ENCODE assay signal across 8 cellular contexts in the genomic region with DNA sequence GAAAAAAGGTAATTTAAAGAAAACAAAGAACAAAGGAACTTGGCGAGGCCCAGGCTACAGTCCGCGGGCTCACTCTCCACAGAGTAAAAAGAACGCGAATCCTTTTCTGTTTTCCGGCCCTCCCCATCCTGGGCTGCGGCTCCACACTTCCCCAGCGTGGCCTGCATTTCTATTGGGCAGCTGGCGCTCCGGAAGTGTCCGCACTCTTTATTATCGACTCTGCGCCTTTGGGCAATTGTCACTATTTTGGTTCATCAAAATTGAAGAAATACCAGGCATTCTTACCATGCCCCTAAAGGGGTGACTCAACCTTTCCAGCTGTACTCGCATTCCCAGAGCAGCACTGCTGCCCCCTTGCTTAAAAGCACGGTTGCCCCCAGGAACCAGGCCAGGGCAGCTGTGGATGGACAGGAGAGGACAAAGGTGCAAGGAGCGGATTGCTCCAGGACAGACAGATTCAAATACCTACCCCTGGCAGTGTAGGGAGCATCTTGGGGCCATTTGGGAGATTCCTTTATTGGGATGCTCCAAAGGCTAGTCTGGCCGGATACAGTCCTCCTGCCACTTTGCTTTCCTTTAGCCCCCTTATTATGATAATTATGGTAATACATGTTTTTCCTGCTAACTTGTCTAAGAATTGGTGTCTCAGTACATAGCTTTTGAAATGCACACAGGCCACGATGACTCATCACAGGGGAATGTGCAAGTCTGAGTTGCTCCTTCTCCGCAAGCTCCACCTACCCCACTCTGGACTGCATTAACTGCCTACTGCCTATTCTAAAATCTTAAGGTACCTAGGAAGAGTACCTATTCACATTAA. TPM values are rescaled to one million over a fixed set of nuclear protein-coding genes. Genes with fewer than 3 reads are reported as not detected.
A peak's percentile ranks its signal among the peaks of the same experiment; 100 is the strongest.
DNase-seq lines count a peak whose midpoint lies in the region; ATAC-seq, FAIRE-seq and TF ChIP-seq lines count a peak whose summit lies in the region.

No MANE protein-coding gene starts in this region.

- TF ChIP-seq CTCF in K562 (IDR thresholded peaks at IDR 0.05 in 2 of 3, conservative IDR thresholded peaks at IDR 0.05 in 1 of 3; ENCODE audit: insufficient read depth in 2 of 3, low read depth in 1 of 3, low read length in 3 of 3) = no peak
- TF ChIP-seq CTCF in D721Med (IDR thresholded peaks at IDR 0.05; ENCODE audit: insufficient read depth, missing control alignments) = no peak

- no peak overlapping the region for H2AFZ ChIP-seq in K562 (ENCODE audit: low read depth, low read length)

- H3K36me3 ChIP-seq in K562 (ENCODE audit: control insufficient read depth, insufficient read depth, low read length) = no peaks in the 10 kb centered on the region

- H3K9ac ChIP-seq in K562 (ENCODE audit: insufficient read depth in 1 of 2, low read depth in 2 of 2, low read length in 2 of 2) = no peak overlapping the region

- in situ Hi-C loops in Caki2 (cut with HindIII; ENCODE audit: low pct_unique_long_range_greater_than_20kb, low sequenced_read_pairs) = no loop called here
- in situ Hi-C loops in K562 (cut with MboI) = no loop called here

- TF ChIP-seq POLR2A in K562 (conservative IDR thresholded peaks at IDR 0.05) = no peak

- H3K4me1 ChIP-seq in K562 (replicated peaks in 1 of 2; ENCODE audit: control insufficient read depth in 2 of 2, insufficient read depth in 2 of 2, low read length in 2 of 2) = peaks cover 0 to 7% of the 10 kb centered on the region in 2 experiments; a peak in 2 of 5 replicates

- H3K4me3 ChIP-seq in K562 (no peak overlapping the region), iPS-11a (ENCODE audit: low read depth, low read length) (peak overlapping the region; percentile 58), skin epidermis (peak overlapping the region; percentile 47 to 66 (median 50))

- H3K79me2 ChIP-seq in K562 (ENCODE audit: control insufficient read depth, insufficient read depth, low read length) = no peaks in the 10 kb centered on the region

- 36% methylated on average over 19 of the region's 19 CpGs for WGBS in K562 (ENCODE audit: insufficient coverage, low coverage, missing lambda C conversion rate)

- H4K20me1 ChIP-seq in K562 (replicated peaks; ENCODE audit: control insufficient read depth, insufficient read depth, low read length) = no peaks in the 10 kb centered on the region

- DNase-seq in Caki2 (ENCODE audit: low read depth) = peak; percentile 92
- DNase-seq in T1000 (lab: John Stamatoyannopoulos, UW) = peak; percentile 76
- DNase-seq in K562 (ENCODE audit: extremely low read depth in 1 of 4, low spot score in 3 of 4) = peak; percentile 52 to 72 (median 66)
- no peak for DNase-seq in D721Med (ENCODE audit: insufficient read length, low spot score)

- H3K9me3 ChIP-seq in K562 (replicated peaks; ENCODE audit: control insufficient read depth, insufficient read depth, low read depth, low read length) = no peaks in the 10 kb centered on the region

- no peaks in the 10 kb centered on the region for H3K9me1 ChIP-seq in K562 (ENCODE audit: control insufficient read depth, insufficient read depth, low read length)

- intact Hi-C loops in K562 (cut with micrococcal nuclease) = loop anchor here (10.0 kb wide), 1 partner anchor 102 kb away; a partner anchor contains a TSS

- H3K27me3 ChIP-seq in K562 (ENCODE audit: control insufficient read depth in 2 of 2, insufficient read depth in 2 of 2, low read length in 2 of 2) = peaks cover 20 to 23% of the 10 kb centered on the region in 2 experiments; a peak in 4 of 5 replicates

- H3K27ac ChIP-seq in K562 (ENCODE audit: extremely low read depth, low read depth, low read length) (no peak overlapping the region), skin epidermis (peak overlapping the region; percentile 49 to 96 (median 85))

- no peak for TF ChIP-seq EP300 in K562 (IDR thresholded peaks at IDR 0.05; ENCODE audit: low read length)

- FAIRE-seq in K562 (lab: Jason Lieb, UNC) (peak; percentile 93), D721Med (lab: Jason Lieb, UNC) (no peak)

- CTCF ChIA-PET in K562 (lab: Yijun Ruan, JAX; ENCODE audit: low intra/inter-chr PET ratio) = no interaction called here

- H3K4me2 ChIP-seq in K562 (ENCODE audit: insufficient read depth, low read length) = peak overlapping the region; percentile 10; the same call in 1 of the 2 replicates

- ATAC-seq in HG03135 (IDR thresholded peaks at IDR 0.05; ENCODE audit: unreplicated experiment) (peak; percentile 15), K562 (peak; percentile 95), HG02973 (IDR thresholded peaks at IDR 0.05; ENCODE audit: unreplicated experiment) (no peak)

- TF ChIP-seq RAD21 in K562 (CRISPR knock-in tag; conservative IDR thresholded peaks at IDR 0.05 in 1 of 2, IDR thresholded peaks at IDR 0.05 in 1 of 2) = no peak

- BruUV-seq in K562 (replicated peaks; lab: Mats Ljungman, UMichigan) = no TSS peak

- POLR2A ChIA-PET in K562 (lab: Yijun Ruan, JAX) = interaction anchor here (0.8 to 1.9 kb wide), 3 partner anchors 15 to 656 kb away, joined by 3 to 6 read pairs (median 3); a partner anchor contains a TSS

RNA-seq across cellular contexts. Expression of a gene that starts 1.0 kb away (rescaled TPM):
- total RNA-seq in Caki2 (2014; rRNA removed; shearing (Covaris generic); ENCODE audit: low replicate concordance) = 7.8 and 13.2 TPM in 2 replicates
- not detected in 2 replicates for total RNA-seq in K562 (2011; cell fraction: chromatin; rRNA removed; ENCODE audit: low replicate concordance)
- not detected in 2 replicates for total RNA-seq in K562 (2011; cell fraction: nucleolus; rRNA removed)
- total RNA-seq in K562 (2011; cell fraction: nucleoplasm; rRNA removed) = not detected in 2 replicates
- total RNA-seq in K562 (2014; rRNA removed) = 0.09 TPM in 1 of 2 replicates, not detected in the other
- total RNA-seq in K562 (2014; rRNA removed; fragmentation: Illumina TruSeq; extraction: Trizol) = 0.07 TPM in 1 of 2 replicates, not detected in the other
- total RNA-seq in K562 (2015; rRNA removed; fragmentation: Illumina TruSeq; extraction: Trizol) = not detected in 2 replicates
- 0.25 TPM in 1 of 2 replicates, not detected in the other for total RNA-seq in K562 (2021)
- not detected in 2 replicates for polyA plus RNA-seq in K562 (2011; rRNA removed)
- polyA plus RNA-seq in K562 (2011; cell fraction: cytosol; rRNA removed) = not detected in 2 replicates
- polyA plus RNA-seq in K562 (2011; cell fraction: nucleus; rRNA removed) = not detected in 2 replicates
- polyA plus RNA-seq in K562 (2012) = 0.09 and 0.19 TPM in 2 replicates
- polyA plus RNA-seq in K562 (2014; fragmentation: Illumina TruSeq; extraction: Trizol) = not detected in 2 replicates
- under 1 TPM in 1 of 2 experiments, not detected in 1; 0.01 TPM for polyA plus RNA-seq in K562 (2014; fragmentation: Nextera tagmentation; extraction: Ambion mirVana)
- 0.09 TPM in 1 of 2 replicates, not detected in the other for polyA plus RNA-seq in K562 (2014; rRNA removed)
- not detected in 2 replicates for polyA minus RNA-seq in K562 (2011; rRNA and poly(A)+ RNA removed)
- not detected in 2 replicates for polyA minus RNA-seq in K562 (2011; cell fraction: cytosol; rRNA and poly(A)+ RNA removed)
- not detected in 2 replicates for polyA minus RNA-seq in K562 (2011; cell fraction: nucleus; rRNA and poly(A)+ RNA removed)

RNA-seq across cellular contexts. Expression of a gene that starts 15.3 kb away (rescaled TPM):
- total RNA-seq in Caki2 (2014; rRNA removed; shearing (Covaris generic); ENCODE audit: low replicate concordance) = 12.8 and 19.0 TPM in 2 replicates
- 0.07 and 1.2 TPM in 2 replicates for total RNA-seq in K562 (2011; cell fraction: chromatin; rRNA removed; ENCODE audit: low replicate concordance)
- under 0.01 and 0.13 TPM in 2 replicates for total RNA-seq in K562 (2011; cell fraction: nucleolus; rRNA removed)
- total RNA-seq in K562 (2011; cell fraction: nucleoplasm; rRNA removed) = 0.22 and 1.1 TPM in 2 replicates
- 0.24 and 0.27 TPM in 2 replicates for total RNA-seq in K562 (2014; rRNA removed)
- total RNA-seq in K562 (2014; rRNA removed; fragmentation: Illumina TruSeq; extraction: Trizol) = 0.04 and 0.10 TPM in 2 replicates
- total RNA-seq in K562 (2015; rRNA removed; fragmentation: Illumina TruSeq; extraction: Trizol) = 0.15 and 0.33 TPM in 2 replicates
- total RNA-seq in K562 (2021) = 0.29 and 0.49 TPM in 2 replicates
- 0.17 TPM in 1 of 2 replicates, not detected in the other for polyA plus RNA-seq in K562 (2011; rRNA removed)
- polyA plus RNA-seq in K562 (2011; cell fraction: cytosol; rRNA removed) = 0.01 and 0.34 TPM in 2 replicates
- 0.01 and 0.10 TPM in 2 replicates for polyA plus RNA-seq in K562 (2011; cell fraction: nucleus; rRNA removed)
- 0.26 and 2.3 TPM in 2 replicates for polyA plus RNA-seq in K562 (2012)
- 0.09 and 0.17 TPM in 2 replicates for polyA plus RNA-seq in K562 (2014; fragmentation: Illumina TruSeq; extraction: Trizol)
- under 1 TPM; 0.06 to 0.11 TPM for polyA plus RNA-seq in K562 (2014; fragmentation: Nextera tagmentation; extraction: Ambion mirVana)
- polyA plus RNA-seq in K562 (2014; rRNA removed) = 0.27 and 0.97 TPM in 2 replicates
- polyA minus RNA-seq in K562 (2011; rRNA and poly(A)+ RNA removed) = not detected in 2 replicates
- polyA minus RNA-seq in K562 (2011; cell fraction: cytosol; rRNA and poly(A)+ RNA removed) = not detected in 2 replicates
- 0.40 TPM in 1 of 2 replicates, not detected in the other for polyA minus RNA-seq in K562 (2011; cell fraction: nucleus; rRNA and poly(A)+ RNA removed)

RNA-seq across cellular contexts. Expression of a gene that starts 59.9 kb away (rescaled TPM):
- 0.03 TPM in 1 of 2 replicates, not detected in the other for total RNA-seq in Caki2 (2014; rRNA removed; shearing (Covaris generic); ENCODE audit: low replicate concordance)
- total RNA-seq in K562 (2011; cell fraction: chromatin; rRNA removed; ENCODE audit: low replicate concordance) = 0.23 and 0.42 TPM in 2 replicates
- 0.17 TPM in 1 of 2 replicates, not detected in the other for total RNA-seq in K562 (2011; cell fraction: nucleolus; rRNA removed)
- total RNA-seq in K562 (2011; cell fraction: nucleoplasm; rRNA removed) = 0.08 TPM in 1 of 2 replicates, not detected in the other
- not detected in 2 replicates for total RNA-seq in K562 (2014; rRNA removed)
- total RNA-seq in K562 (2014; rRNA removed; fragmentation: Illumina TruSeq; extraction: Trizol) = not detected in 2 replicates
- not detected in 2 replicates for total RNA-seq in K562 (2015; rRNA removed; fragmentation: Illumina TruSeq; extraction: Trizol)
- total RNA-seq in K562 (2021) = 0.04 and 0.20 TPM in 2 replicates
- 0.05 and 0.21 TPM in 2 replicates for polyA plus RNA-seq in K562 (2011; rRNA removed)
- polyA plus RNA-seq in K562 (2011; cell fraction: cytosol; rRNA removed) = 0.21 TPM in 1 of 2 replicates, not detected in the other
- polyA plus RNA-seq in K562 (2011; cell fraction: nucleus; rRNA removed) = 0.23 TPM in 1 of 2 replicates, not detected in the other
- polyA plus RNA-seq in K562 (2012) = 0.07 TPM in 1 of 2 replicates, not detected in the other
- polyA plus RNA-seq in K562 (2014; fragmentation: Illumina TruSeq; extraction: Trizol) = not detected in 2 replicates
- not detected for polyA plus RNA-seq in K562 (2014; fragmentation: Nextera tagmentation; extraction: Ambion mirVana)
- polyA plus RNA-seq in K562 (2014; rRNA removed) = not detected in 2 replicates
- 0.42 TPM in 1 of 2 replicates, not detected in the other for polyA minus RNA-seq in K562 (2011; rRNA and poly(A)+ RNA removed)
- polyA minus RNA-seq in K562 (2011; cell fraction: cytosol; rRNA and poly(A)+ RNA removed) = 1.7 TPM in 1 of 2 replicates, not detected in the other
- polyA minus RNA-seq in K562 (2011; cell fraction: nucleus; rRNA and poly(A)+ RNA removed) = 0.27 TPM in 1 of 2 replicates, not detected in the other
